4 cellular contexts compared by ENCODE assay signal in genomic region chr4:71495454-71495853, GRCh38.
"Had no signal": no experiment of that assay in that cellular context is flagged by ENCODE, and none has a peak within 500 bp of the region (broad histone marks: within the 10 kb centered on the region; RNA-seq: fewer than 3 reads in every experiment).

No MANE protein-coding gene starts in this region.

- H3K4me3 ChIP-seq: K562 had no signal

- ATAC-seq: HepG2, K562 had no signal

- DNase-seq: IMR-90 had no signal

- H3K27ac ChIP-seq: HL-60 had no signal
